In the genomic region with DNA sequence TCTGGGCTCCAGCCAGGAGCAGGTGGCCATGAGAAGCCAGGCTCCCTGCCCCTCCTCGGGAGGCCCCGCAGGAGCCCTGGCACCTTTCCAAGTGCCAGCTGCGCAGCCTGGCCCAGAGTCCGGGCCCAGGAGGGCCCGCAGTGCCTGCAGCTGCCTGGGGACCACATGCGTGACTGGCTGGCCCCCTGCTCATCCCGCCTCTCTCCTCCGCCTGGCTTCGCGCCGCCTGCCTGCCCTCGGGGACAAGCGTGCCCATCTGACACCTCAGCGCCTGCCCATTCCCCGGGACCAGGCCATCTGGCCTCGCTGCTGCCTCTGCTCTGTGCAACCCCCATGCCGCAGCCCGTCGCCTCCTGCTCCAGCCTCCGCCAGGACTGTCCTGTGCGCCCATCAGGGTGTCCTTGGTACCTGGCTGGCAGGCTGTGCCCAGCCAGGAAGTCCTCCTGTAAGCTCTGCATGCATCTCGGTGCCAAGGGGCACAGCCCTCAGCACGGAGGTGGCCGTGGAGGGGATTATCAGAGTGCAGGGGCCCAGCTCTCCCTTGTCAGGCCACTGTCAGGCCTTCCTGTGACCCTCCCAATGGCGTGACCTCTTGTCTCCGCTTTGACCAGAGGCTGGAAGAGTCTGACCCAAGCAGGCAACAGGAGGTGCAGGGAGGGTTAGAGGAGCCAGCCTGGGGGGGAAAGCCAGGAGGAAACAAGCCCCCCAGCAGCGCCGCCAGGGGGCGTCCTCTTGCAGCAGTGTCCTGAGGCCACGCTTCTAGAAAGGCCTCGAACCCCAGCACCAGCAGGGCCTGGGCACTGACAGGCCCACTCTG, we compare ENCODE assay signal across 1 cellular context.
A peak's percentile ranks its signal among the peaks of the same experiment; 100 is the strongest.
TF ChIP-seq lines count a peak whose summit lies in the region.

No MANE protein-coding gene starts in this region.

TF ChIP-seq in HepG2, 621 proteins besides CTCF, POLR2A, EP300 and RAD21 (continued from another document and continues in another):
- TF ChIP-seq, protein P1, sequence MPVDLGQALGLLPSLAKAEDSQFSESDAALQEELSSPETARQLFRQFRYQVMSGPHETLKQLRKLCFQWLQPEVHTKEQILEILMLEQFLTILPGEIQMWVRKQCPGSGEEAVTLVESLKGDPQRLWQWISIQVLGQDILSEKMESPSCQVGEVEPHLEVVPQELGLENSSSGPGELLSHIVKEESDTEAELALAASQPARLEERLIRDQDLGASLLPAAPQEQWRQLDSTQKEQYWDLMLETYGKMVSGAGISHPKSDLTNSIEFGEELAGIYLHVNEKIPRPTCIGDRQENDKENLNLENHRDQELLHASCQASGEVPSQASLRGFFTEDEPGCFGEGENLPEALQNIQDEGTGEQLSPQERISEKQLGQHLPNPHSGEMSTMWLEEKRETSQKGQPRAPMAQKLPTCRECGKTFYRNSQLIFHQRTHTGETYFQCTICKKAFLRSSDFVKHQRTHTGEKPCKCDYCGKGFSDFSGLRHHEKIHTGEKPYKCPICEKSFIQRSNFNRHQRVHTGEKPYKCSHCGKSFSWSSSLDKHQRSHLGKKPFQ (CRISPR knock-in tag; IDR thresholded peaks at IDR 0.05; ENCODE audit: insufficient replicate concordance), result no peak
- TF ChIP-seq PAF1 (CRISPR knock-in tag; IDR thresholded peaks at IDR 0.05) (no peak), CREB1 (IDR thresholded peaks at IDR 0.05) (no peak), CREB1 (CRISPR knock-in tag; IDR thresholded peaks at IDR 0.05) (no peak), ZNF841 (CRISPR knock-in tag; IDR thresholded peaks at IDR 0.05; ENCODE audit: borderline replicate concordance) (no peak), PRPF4 (IDR thresholded peaks at IDR 0.05; ENCODE audit: low read depth, low read length, poor library complexity, severe bottlenecking) (no peak), HHEX (CRISPR knock-in tag; IDR thresholded peaks at IDR 0.05) (no peak), ZNF562 (CRISPR knock-in tag; IDR thresholded peaks at IDR 0.05; ENCODE audit: borderline replicate concordance) (no peak), NPAS2 (CRISPR knock-in tag; IDR thresholded peaks at IDR 0.05; ENCODE audit: borderline replicate concordance) (no peak), KDM1A (CRISPR knock-in tag; IDR thresholded peaks at IDR 0.05) (no peak), JARID2 (CRISPR knock-in tag; IDR thresholded peaks at IDR 0.05; ENCODE audit: insufficient replicate concordance) (no peak), STAG1 (CRISPR knock-in tag; IDR thresholded peaks at IDR 0.05) (peak; percentile 30; the same call in 1 of the 2 replicates), SP140L (CRISPR knock-in tag; IDR thresholded peaks at IDR 0.05; ENCODE audit: borderline replicate concordance) (no peak)
- TF ChIP-seq, protein P2, sequence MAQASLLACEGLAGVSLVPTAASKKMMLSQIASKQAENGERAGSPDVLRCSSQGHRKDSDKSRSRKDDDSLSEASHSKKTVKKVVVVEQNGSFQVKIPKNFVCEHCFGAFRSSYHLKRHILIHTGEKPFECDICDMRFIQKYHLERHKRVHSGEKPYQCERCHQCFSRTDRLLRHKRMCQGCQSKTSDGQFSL (CRISPR knock-in tag; IDR thresholded peaks at IDR 0.05), result peak; percentile 78
- TF ChIP-seq, protein P3, sequence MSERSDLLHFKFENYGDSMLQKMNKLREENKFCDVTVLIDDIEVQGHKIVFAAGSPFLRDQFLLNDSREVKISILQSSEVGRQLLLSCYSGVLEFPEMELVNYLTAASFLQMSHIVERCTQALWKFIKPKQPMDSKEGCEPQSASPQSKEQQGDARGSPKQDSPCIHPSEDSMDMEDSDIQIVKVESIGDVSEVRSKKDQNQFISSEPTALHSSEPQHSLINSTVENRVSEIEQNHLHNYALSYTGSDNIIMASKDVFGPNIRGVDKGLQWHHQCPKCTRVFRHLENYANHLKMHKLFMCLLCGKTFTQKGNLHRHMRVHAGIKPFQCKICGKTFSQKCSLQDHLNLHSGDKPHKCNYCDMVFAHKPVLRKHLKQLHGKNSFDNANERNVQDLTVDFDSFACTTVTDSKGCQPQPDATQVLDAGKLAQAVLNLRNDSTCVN (CRISPR knock-in tag; IDR thresholded peaks at IDR 0.05; ENCODE audit: borderline replicate concordance), result no peak
- TF ChIP-seq, protein P4, sequence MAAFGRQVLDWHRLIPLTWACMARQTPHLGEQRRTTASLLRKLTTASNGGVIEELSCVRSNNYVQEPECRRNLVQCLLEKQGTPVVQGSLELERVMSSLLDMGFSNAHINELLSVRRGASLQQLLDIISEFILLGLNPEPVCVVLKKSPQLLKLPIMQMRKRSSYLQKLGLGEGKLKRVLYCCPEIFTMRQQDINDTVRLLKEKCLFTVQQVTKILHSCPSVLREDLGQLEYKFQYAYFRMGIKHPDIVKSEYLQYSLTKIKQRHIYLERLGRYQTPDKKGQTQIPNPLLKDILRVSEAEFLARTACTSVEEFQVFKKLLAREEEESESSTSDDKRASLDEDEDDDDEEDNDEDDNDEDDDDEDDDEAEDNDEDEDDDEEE (CRISPR knock-in tag; IDR thresholded peaks at IDR 0.05), result no peak
- TF ChIP-seq, protein P5, sequence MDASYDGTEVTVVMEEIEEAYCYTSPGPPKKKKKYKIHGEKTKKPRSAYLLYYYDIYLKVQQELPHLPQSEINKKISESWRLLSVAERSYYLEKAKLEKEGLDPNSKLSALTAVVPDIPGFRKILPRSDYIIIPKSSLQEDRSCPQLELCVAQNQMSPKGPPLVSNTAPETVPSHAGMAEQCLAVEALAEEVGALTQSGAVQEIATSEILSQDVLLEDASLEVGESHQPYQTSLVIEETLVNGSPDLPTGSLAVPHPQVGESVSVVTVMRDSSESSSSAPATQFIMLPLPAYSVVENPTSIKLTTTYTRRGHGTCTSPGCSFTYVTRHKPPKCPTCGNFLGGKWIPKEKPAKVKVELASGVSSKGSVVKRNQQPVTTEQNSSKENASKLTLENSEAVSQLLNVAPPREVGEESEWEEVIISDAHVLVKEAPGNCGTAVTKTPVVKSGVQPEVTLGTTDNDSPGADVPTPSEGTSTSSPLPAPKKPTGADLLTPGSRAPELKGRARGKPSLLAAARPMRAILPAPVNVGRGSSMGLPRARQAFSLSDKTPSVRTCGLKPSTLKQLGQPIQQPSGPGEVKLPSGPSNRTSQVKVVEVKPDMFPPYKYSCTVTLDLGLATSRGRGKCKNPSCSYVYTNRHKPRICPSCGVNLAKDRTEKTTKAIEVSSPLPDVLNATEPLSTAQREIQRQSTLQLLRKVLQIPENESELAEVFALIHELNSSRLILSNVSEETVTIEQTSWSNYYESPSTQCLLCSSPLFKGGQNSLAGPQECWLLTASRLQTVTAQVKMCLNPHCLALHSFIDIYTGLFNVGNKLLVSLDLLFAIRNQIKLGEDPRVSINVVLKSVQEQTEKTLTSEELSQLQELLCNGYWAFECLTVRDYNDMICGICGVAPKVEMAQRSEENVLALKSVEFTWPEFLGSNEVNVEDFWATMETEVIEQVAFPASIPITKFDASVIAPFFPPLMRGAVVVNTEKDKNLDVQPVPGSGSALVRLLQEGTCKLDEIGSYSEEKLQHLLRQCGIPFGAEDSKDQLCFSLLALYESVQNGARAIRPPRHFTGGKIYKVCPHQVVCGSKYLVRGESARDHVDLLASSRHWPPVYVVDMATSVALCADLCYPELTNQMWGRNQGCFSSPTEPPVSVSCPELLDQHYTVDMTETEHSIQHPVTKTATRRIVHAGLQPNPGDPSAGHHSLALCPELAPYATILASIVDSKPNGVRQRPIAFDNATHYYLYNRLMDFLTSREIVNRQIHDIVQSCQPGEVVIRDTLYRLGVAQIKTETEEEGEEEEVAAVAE (CRISPR knock-in tag; IDR thresholded peaks at IDR 0.05; ENCODE audit: borderline replicate concordance), result no peak
- TF ChIP-seq, protein P6, sequence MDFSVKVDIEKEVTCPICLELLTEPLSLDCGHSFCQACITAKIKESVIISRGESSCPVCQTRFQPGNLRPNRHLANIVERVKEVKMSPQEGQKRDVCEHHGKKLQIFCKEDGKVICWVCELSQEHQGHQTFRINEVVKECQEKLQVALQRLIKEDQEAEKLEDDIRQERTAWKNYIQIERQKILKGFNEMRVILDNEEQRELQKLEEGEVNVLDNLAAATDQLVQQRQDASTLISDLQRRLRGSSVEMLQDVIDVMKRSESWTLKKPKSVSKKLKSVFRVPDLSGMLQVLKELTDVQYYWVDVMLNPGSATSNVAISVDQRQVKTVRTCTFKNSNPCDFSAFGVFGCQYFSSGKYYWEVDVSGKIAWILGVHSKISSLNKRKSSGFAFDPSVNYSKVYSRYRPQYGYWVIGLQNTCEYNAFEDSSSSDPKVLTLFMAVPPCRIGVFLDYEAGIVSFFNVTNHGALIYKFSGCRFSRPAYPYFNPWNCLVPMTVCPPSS (IDR thresholded peaks at IDR 0.05), result no peak
- TF ChIP-seq, protein P7, sequence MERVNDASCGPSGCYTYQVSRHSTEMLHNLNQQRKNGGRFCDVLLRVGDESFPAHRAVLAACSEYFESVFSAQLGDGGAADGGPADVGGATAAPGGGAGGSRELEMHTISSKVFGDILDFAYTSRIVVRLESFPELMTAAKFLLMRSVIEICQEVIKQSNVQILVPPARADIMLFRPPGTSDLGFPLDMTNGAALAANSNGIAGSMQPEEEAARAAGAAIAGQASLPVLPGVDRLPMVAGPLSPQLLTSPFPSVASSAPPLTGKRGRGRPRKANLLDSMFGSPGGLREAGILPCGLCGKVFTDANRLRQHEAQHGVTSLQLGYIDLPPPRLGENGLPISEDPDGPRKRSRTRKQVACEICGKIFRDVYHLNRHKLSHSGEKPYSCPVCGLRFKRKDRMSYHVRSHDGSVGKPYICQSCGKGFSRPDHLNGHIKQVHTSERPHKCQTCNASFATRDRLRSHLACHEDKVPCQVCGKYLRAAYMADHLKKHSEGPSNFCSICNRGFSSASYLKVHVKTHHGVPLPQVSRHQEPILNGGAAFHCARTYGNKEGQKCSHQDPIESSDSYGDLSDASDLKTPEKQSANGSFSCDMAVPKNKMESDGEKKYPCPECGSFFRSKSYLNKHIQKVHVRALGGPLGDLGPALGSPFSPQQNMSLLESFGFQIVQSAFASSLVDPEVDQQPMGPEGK (CRISPR knock-in tag; IDR thresholded peaks at IDR 0.05), result peak; percentile 36; the same call in 1 of the 2 replicates
- TF ChIP-seq, protein P8, sequence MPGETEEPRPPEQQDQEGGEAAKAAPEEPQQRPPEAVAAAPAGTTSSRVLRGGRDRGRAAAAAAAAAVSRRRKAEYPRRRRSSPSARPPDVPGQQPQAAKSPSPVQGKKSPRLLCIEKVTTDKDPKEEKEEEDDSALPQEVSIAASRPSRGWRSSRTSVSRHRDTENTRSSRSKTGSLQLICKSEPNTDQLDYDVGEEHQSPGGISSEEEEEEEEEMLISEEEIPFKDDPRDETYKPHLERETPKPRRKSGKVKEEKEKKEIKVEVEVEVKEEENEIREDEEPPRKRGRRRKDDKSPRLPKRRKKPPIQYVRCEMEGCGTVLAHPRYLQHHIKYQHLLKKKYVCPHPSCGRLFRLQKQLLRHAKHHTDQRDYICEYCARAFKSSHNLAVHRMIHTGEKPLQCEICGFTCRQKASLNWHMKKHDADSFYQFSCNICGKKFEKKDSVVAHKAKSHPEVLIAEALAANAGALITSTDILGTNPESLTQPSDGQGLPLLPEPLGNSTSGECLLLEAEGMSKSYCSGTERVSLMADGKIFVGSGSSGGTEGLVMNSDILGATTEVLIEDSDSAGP (CRISPR knock-in tag; IDR thresholded peaks at IDR 0.05; ENCODE audit: borderline replicate concordance), result 0 out of 2 replicates have a peak, but pooled peaks have one; percentile 13
- TF ChIP-seq, protein P9, sequence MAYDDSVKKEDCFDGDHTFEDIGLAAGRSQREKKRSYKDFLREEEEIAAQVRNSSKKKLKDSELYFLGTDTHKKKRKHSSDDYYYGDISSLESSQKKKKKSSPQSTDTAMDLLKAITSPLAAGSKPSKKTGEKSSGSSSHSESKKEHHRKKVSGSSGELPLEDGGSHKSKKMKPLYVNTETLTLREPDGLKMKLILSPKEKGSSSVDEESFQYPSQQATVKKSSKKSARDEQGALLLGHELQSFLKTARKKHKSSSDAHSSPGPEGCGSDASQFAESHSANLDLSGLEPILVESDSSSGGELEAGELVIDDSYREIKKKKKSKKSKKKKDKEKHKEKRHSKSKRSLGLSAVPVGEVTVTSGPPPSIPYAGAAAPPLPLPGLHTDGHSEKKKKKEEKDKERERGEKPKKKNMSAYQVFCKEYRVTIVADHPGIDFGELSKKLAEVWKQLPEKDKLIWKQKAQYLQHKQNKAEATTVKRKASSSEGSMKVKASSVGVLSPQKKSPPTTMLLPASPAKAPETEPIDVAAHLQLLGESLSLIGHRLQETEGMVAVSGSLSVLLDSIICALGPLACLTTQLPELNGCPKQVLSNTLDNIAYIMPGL (CRISPR knock-in tag; IDR thresholded peaks at IDR 0.05; ENCODE audit: borderline replicate concordance in 1 of 2, low read depth in 1 of 2), result no peak
- TF ChIP-seq, protein P10, sequence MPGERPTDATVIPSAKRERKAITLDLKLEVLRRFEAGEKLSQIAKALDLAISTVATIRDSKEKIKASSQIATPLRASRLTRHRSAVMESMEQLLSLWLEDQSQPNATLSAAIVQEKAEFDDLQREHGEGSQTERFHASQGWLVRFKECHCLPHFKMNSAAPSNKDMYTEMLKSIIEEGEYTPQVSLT (CRISPR knock-in tag; IDR thresholded peaks at IDR 0.05; ENCODE audit: borderline replicate concordance, low read depth), result no peak
- TF ChIP-seq, protein P11, sequence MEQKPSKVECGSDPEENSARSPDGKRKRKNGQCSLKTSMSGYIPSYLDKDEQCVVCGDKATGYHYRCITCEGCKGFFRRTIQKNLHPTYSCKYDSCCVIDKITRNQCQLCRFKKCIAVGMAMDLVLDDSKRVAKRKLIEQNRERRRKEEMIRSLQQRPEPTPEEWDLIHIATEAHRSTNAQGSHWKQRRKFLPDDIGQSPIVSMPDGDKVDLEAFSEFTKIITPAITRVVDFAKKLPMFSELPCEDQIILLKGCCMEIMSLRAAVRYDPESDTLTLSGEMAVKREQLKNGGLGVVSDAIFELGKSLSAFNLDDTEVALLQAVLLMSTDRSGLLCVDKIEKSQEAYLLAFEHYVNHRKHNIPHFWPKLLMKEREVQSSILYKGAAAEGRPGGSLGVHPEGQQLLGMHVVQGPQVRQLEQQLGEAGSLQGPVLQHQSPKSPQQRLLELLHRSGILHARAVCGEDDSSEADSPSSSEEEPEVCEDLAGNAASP (CRISPR knock-in tag; IDR thresholded peaks at IDR 0.05; ENCODE audit: borderline replicate concordance), result no peak
- TF ChIP-seq, protein P12, sequence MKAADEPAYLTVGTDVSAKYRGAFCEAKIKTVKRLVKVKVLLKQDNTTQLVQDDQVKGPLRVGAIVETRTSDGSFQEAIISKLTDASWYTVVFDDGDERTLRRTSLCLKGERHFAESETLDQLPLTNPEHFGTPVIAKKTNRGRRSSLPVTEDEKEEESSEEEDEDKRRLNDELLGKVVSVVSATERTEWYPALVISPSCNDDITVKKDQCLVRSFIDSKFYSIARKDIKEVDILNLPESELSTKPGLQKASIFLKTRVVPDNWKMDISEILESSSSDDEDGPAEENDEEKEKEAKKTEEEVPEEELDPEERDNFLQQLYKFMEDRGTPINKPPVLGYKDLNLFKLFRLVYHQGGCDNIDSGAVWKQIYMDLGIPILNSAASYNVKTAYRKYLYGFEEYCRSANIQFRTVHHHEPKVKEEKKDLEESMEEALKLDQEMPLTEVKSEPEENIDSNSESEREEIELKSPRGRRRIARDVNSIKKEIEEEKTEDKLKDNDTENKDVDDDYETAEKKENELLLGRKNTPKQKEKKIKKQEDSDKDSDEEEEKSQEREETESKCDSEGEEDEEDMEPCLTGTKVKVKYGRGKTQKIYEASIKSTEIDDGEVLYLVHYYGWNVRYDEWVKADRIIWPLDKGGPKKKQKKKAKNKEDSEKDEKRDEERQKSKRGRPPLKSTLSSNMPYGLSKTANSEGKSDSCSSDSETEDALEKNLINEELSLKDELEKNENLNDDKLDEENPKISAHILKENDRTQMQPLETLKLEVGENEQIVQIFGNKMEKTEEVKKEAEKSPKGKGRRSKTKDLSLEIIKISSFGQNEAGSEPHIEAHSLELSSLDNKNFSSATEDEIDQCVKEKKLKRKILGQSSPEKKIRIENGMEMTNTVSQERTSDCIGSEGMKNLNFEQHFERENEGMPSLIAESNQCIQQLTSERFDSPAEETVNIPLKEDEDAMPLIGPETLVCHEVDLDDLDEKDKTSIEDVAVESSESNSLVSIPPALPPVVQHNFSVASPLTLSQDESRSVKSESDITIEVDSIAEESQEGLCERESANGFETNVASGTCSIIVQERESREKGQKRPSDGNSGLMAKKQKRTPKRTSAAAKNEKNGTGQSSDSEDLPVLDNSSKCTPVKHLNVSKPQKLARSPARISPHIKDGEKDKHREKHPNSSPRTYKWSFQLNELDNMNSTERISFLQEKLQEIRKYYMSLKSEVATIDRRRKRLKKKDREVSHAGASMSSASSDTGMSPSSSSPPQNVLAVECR (CRISPR knock-in tag; IDR thresholded peaks at IDR 0.05; ENCODE audit: borderline replicate concordance), result no peak
